In genomic region chr3:42672495-42672894, GRCh38 we compare ENCODE assay signal across 29 cellular contexts. TPM values are rescaled to one million over a fixed set of nuclear protein-coding genes. Genes with fewer than 3 reads are reported as not detected.
A peak's percentile ranks its signal among the peaks of the same experiment; 100 is the strongest.
DNase-seq lines count a peak whose midpoint lies in the region; ATAC-seq and TF ChIP-seq lines count a peak whose summit lies in the region.
"Had no signal": no experiment of that assay in that cellular context is flagged by ENCODE, and none has a peak within 500 bp of the region (broad histone marks: within the 10 kb centered on the region; RNA-seq: fewer than 3 reads in every experiment).

No MANE protein-coding gene starts in this region.

- peak overlapping the region; percentile 37 for H3K27ac Mint-ChIP-seq in dendritic cell treated with granulocyte-macrophage colony-stimulating factor and Interleukin-4, amounts not matched to agents 40 ng/mL and 50 ng/mL, for 4 days
- no peak overlapping the region for H3K27ac Mint-ChIP-seq in activated CD4-positive, alpha-beta memory T cell treated with anti-CD3 and anti-CD28 coated beads for 36 hours
- H3K27ac Mint-ChIP-seq: B cell; CD4-positive, alpha-beta memory T cell; CD4-positive, CD25-positive, alpha-beta regulatory T cell; CD8-positive, alpha-beta memory T cell had no signal

- intact Hi-C loops in dendritic cell treated with granulocyte-macrophage colony-stimulating factor and Interleukin-4, amounts not matched to agents 40 ng/mL and 50 ng/mL, for 4 days (cut with micrococcal nuclease), result no loop called here
- intact Hi-C loops in upper lobe of right lung (cut with DNase I), result no loop called here
- intact Hi-C loops in activated CD4-positive, alpha-beta memory T cell treated with anti-CD3 and anti-CD28 coated beads for 36 hours (cut with micrococcal nuclease), result no loop called here

- no peak overlapping the region for H3K27ac ChIP-seq in upper lobe of right lung
- H3K27ac ChIP-seq: 22Rv1, A549, C4-2B had no signal

- CTCF ChIA-PET in activated CD4-positive, alpha-beta memory T cell treated with anti-CD3 and anti-CD28 coated beads for 36 hours (lab: Charles Lee), result interaction anchor here (1.1 kb wide), 1 partner anchor 12 kb away, joined by 3 read pairs; no protein-coding TSS in a partner anchor

- H3K27me3 ChIP-seq in upper lobe of right lung, result no peaks in the 10 kb centered on the region
- H3K27me3 ChIP-seq: BLaER1 treated with 17β-estradiol and CSF1 and Interleukin-3, amounts not matched to agents 10 nM and 100 nM had no signal

- peaks cover 14% of the 10 kb centered on the region for H3K27me3 Mint-ChIP-seq in dendritic cell treated with granulocyte-macrophage colony-stimulating factor and Interleukin-4, amounts not matched to agents 40 ng/mL and 50 ng/mL, for 4 days
- H3K27me3 Mint-ChIP-seq in activated CD4-positive, alpha-beta memory T cell treated with anti-CD3 and anti-CD28 coated beads for 36 hours, result peaks cover 2% of the 10 kb centered on the region

- no peak overlapping the region for H3K4me3 Mint-ChIP-seq in dendritic cell treated with granulocyte-macrophage colony-stimulating factor and Interleukin-4, amounts not matched to agents 40 ng/mL and 50 ng/mL, for 4 days
- H3K4me3 Mint-ChIP-seq in activated CD4-positive, alpha-beta memory T cell treated with anti-CD3 and anti-CD28 coated beads for 36 hours, result no peak overlapping the region
- H3K4me3 Mint-ChIP-seq: B cell; CD4-positive, alpha-beta memory T cell; CD4-positive, CD25-positive, alpha-beta regulatory T cell; CD8-positive, alpha-beta memory T cell had no signal

- no peaks in the 10 kb centered on the region for H3K9me3 ChIP-seq in upper lobe of right lung

- ATAC-seq in upper lobe of right lung, result peak; percentile 57
- ATAC-seq: A549, GM12878 had no signal

- POLR2A ChIA-PET in activated CD4-positive, alpha-beta memory T cell treated with anti-CD3 and anti-CD28 coated beads for 36 hours (lab: Charles Lee), result no interaction called here

- H3K4me1 Mint-ChIP-seq in dendritic cell treated with granulocyte-macrophage colony-stimulating factor and Interleukin-4, amounts not matched to agents 40 ng/mL and 50 ng/mL, for 4 days (ENCODE audit: low read depth), result peaks cover 21% of the 10 kb centered on the region
- no peaks in the 10 kb centered on the region for H3K4me1 Mint-ChIP-seq in activated CD4-positive, alpha-beta memory T cell treated with anti-CD3 and anti-CD28 coated beads for 36 hours (ENCODE audit: low read depth)
- H3K4me1 Mint-ChIP-seq: B cell; CD4-positive, alpha-beta memory T cell; CD8-positive, alpha-beta memory T cell had no signal

- H3K36me3 Mint-ChIP-seq in dendritic cell treated with granulocyte-macrophage colony-stimulating factor and Interleukin-4, amounts not matched to agents 40 ng/mL and 50 ng/mL, for 4 days (ENCODE audit: low read depth), result no peaks in the 10 kb centered on the region
- H3K36me3 Mint-ChIP-seq in activated CD4-positive, alpha-beta memory T cell treated with anti-CD3 and anti-CD28 coated beads for 36 hours, result peaks cover 1% of the 10 kb centered on the region
- H3K36me3 Mint-ChIP-seq: CD4-positive, CD25-positive, alpha-beta regulatory T cell had no signal

- DNase-seq in NOMO-1 treated with DMSO at 0.1 percent for 48 hours (lab: John Stamatoyannopoulos, UW; ENCODE audit: unreplicated experiment), result peak; percentile 4
- DNase-seq in NOMO-1 (lab: John Stamatoyannopoulos, UW; ENCODE audit: unreplicated experiment in 2 of 2), result no peak
- DNase-seq in OCI-M1 (lab: John Stamatoyannopoulos, UW), result peak; percentile 31
- no peak for DNase-seq in upper lobe of right lung
- DNase-seq in amniotic stem cell (lab: John Stamatoyannopoulos, UW), result no peak
- DNase-seq in activated CD4-positive, alpha-beta memory T cell treated with anti-CD3 and anti-CD28 coated beads for 36 hours, result no peak
- DNase-seq in NCI-H2196 (lab: John Stamatoyannopoulos, UW; ENCODE audit: unreplicated experiment), result no peak
- DNase-seq: AML-193; CD4-positive, alpha-beta memory T cell; CD4-positive, CD25-positive, alpha-beta regulatory T cell; CD8-positive, alpha-beta memory T cell; COR-L47; DMS 273 treated with DMSO at 0.1 percent for 48 hours; DMS153; DMS53; DMS79; DND-41; EL; GDM1 had no signal

- H3K36me3 ChIP-seq in upper lobe of right lung, result no peaks in the 10 kb centered on the region
- H3K36me3 ChIP-seq: BLaER1 treated with 17β-estradiol and CSF1 and Interleukin-3, amounts not matched to agents 10 nM and 100 nM had no signal

- H3K4me3 ChIP-seq in upper lobe of right lung, result no peak overlapping the region
- H3K4me3 ChIP-seq: A549; BLaER1 treated with 17β-estradiol and CSF1 and Interleukin-3, amounts not matched to agents 10 nM and 100 nM; GM12878 had no signal

- peaks cover 37% of the 10 kb centered on the region for H3K9me3 Mint-ChIP-seq in dendritic cell treated with granulocyte-macrophage colony-stimulating factor and Interleukin-4, amounts not matched to agents 40 ng/mL and 50 ng/mL, for 4 days
- peaks cover 16% of the 10 kb centered on the region for H3K9me3 Mint-ChIP-seq in activated CD4-positive, alpha-beta memory T cell treated with anti-CD3 and anti-CD28 coated beads for 36 hours

- no peak for TF ChIP-seq CTCF in upper lobe of right lung (IDR thresholded peaks at IDR 0.05)

- peaks cover 3% of the 10 kb centered on the region for H3K4me1 ChIP-seq in upper lobe of right lung
- H3K4me1 ChIP-seq: A549 had no signal

RNA-seq across cellular contexts. Expression of gene KLHL40, which starts 12.8 kb away (rescaled TPM):
- total RNA-seq in upper lobe of right lung, result not detected
- total RNA-seq in activated CD4-positive, alpha-beta memory T cell treated with anti-CD3 and anti-CD28 coated beads for 36 hours, result not detected
- total RNA-seq: A172; B cell; CD4-positive, alpha-beta memory T cell; CD4-positive, CD25-positive, alpha-beta regulatory T cell; CD8-positive, alpha-beta memory T cell; Daoy; G401; GM12878 had no signal

RNA-seq across cellular contexts. Expression of gene ZBTB47, which starts 19.0 kb away (rescaled TPM):
- total RNA-seq in upper lobe of right lung, result 28.1 TPM
- total RNA-seq in activated CD4-positive, alpha-beta memory T cell treated with anti-CD3 and anti-CD28 coated beads for 36 hours, result 1 to 10 TPM; 1.0 to 1.1 TPM

RNA-seq across cellular contexts. Expression of gene HHATL, which starts 30.1 kb away (rescaled TPM):
- total RNA-seq in upper lobe of right lung, result not detected
- total RNA-seq in activated CD4-positive, alpha-beta memory T cell treated with anti-CD3 and anti-CD28 coated beads for 36 hours, result not detected
- total RNA-seq: A172; B cell; CD4-positive, alpha-beta memory T cell; CD4-positive, CD25-positive, alpha-beta regulatory T cell; CD8-positive, alpha-beta memory T cell; Daoy; G401; GM12878 had no signal

Comparison
In these comparisons a context has a peak if more than half of its experiments do, and no peak if none do; other contexts are left out.
1. DNase-seq: peak in NOMO-1 treated with DMSO at 0.1 percent for 48 hours (single experiment) and OCI-M1 (single experiment); none in NOMO-1 (0 of 2), upper lobe of right lung (single experiment), amniotic stem cell (single experiment), activated CD4-positive, alpha-beta memory T cell treated with anti-CD3 and anti-CD28 coated beads for 36 hours (single experiment) and NCI-H2196 (single experiment).
2. RNA of gene ZBTB47, which starts 19.0 kb away (total RNA-seq): 28.1 TPM in upper lobe of right lung (single experiment); 1.0 to 1.1 TPM in activated CD4-positive, alpha-beta memory T cell treated with anti-CD3 and anti-CD28 coated beads for 36 hours; every median in the first group is over 10 times any median in the second.